Comparison of ENCODE assay signal across 20 cellular contexts in genomic region chr11:12882670-12883069, GRCh38.
"Had no signal": no experiment of that assay in that cellular context is flagged by ENCODE, and none has a peak within 500 bp of the region (broad histone marks: within the 10 kb centered on the region; RNA-seq: fewer than 3 reads in every experiment).

No MANE protein-coding gene starts in this region.

- ATAC-seq: effector memory CD8-positive, alpha-beta T cell; heart left ventricle; left lobe of liver; mucosa of descending colon; right cardiac atrium; stimulated activated effector memory CD8-positive, alpha-beta T cell treated with anti-CD3 and anti-CD28 coated beads, Interleukin-12 subunit alpha, Interleukin-12 subunit beta, amount 100 ng/mL, for 72 hours; stimulated activated naive CD8-positive, alpha-beta T cell treated with anti-CD3 and anti-CD28 coated beads, Interleukin-15, Interleukin-2, amounts not matched to agents 100 U/mL and 50 U/mL, for 24 hours had no signal

- H3K4me1 ChIP-seq: esophagus squamous epithelium, neural progenitor cell, testis had no signal

- H3K9me3 ChIP-seq: esophagus squamous epithelium, heart left ventricle, mucosa of descending colon, ovary, testis, tibial nerve had no signal

- H3K27me3 ChIP-seq: esophagus squamous epithelium, heart left ventricle, neural progenitor cell, ovary, testis, tibial nerve had no signal

- H3K4me3 ChIP-seq: esophagus squamous epithelium, heart left ventricle, mucosa of descending colon, neural progenitor cell, ovary, testis, tibial nerve had no signal

- DNase-seq: effector memory CD8-positive, alpha-beta T cell; esophagus squamous epithelium; foreskin melanocyte; heart left ventricle; hypothalamus; kidney glomerular epithelial cell; mammary epithelial cell; mucosa of descending colon; nucleus accumbens; ovary; right cardiac atrium; stimulated activated CD4-positive, alpha-beta T cell treated with anti-CD3 and anti-CD28 coated beads, Interleukin-4, amount 100 ng/mL, for 1 hour; stimulated activated CD8-positive, alpha-beta memory T cell treated with anti-CD3 and anti-CD28 coated beads, Interleukin-4, amount 100 ng/mL, for 48 hours; stimulated activated naive CD8-positive, alpha-beta T cell treated with anti-CD3 and anti-CD28 coated beads, Interleukin-15, Interleukin-2, amounts not matched to agents 100 U/mL and 50 U/mL, for 24 hours; testis had no signal

- H3K9ac ChIP-seq: neural progenitor cell had no signal

- H3K4me2 ChIP-seq: neural progenitor cell had no signal

- H2AFZ ChIP-seq: neural progenitor cell had no signal

- H3K27ac ChIP-seq: epithelial cell of prostate, neural progenitor cell, ovary, testis had no signal

- H3K36me3 ChIP-seq: neural progenitor cell, ovary had no signal
